Comparison of ENCODE assay signal across 8 cellular contexts in the genomic region with DNA sequence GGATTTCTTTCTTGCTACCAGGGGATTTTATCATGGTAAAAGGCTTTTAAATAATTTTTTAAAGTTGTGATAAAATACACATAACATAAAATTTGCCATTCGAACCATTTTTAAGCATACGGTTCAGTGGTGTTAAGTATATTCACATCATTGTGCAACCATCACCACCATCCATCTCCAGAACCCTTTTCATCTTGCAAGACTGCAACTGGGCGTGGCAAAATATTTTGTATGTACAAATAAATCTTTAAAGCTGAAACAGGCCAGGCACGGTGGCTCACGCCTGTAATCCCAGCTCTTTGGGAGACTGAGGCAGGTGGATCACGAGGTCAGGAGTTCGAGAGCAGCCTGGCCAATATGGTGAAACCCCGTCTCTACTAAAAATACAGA.
DNase-seq lines count a peak whose midpoint lies in the region; ATAC-seq, FAIRE-seq and TF ChIP-seq lines count a peak whose summit lies in the region.
"Not testable (repeated sequence)": the region's sequence is repeated elsewhere in the genome, so short reads cannot be mapped to it uniquely, and the experiment has no call there.

No MANE protein-coding gene starts in this region.

- H3K56ac ChIP-seq in IMR-90 (ENCODE audit: extremely low read depth, insufficient read depth, low read length), result not testable (repeated sequence)

- H4K5ac ChIP-seq in IMR-90 (ENCODE audit: low read depth, low read length), result not testable (repeated sequence)

- H3K79me2 ChIP-seq in HepG2 (ENCODE audit: insufficient read depth, low read length), result not testable (repeated sequence)

- not testable (repeated sequence) for FAIRE-seq in A549 (lab: Jason Lieb, UNC); HepG2 (lab: Jason Lieb, UNC)

- CTCF ChIA-PET in A549 (lab: Yijun Ruan, JAX) (interaction anchor here (1.2 kb wide), 1 partner anchor 143 kb away, joined by 3 read pairs; no protein-coding TSS in a partner anchor), IMR-90 (lab: Yijun Ruan, JAX) (interaction anchor here (0.7 kb wide), 1 partner anchor 122 kb away, joined by 3 read pairs; no protein-coding TSS in a partner anchor)
- CTCF ChIA-PET in HepG2 (lab: Yijun Ruan, JAX; ENCODE audit: low intra/inter-chr PET ratio, low total read pairs), result not testable (repeated sequence)

- DNase-seq in A549 (ENCODE audit: low read depth in 1 of 2, low spot score in 1 of 2), result peak in 1 of 2 experiments; percentile 80
- not testable (repeated sequence) for DNase-seq in IMR-90; SJCRH30; body of pancreas; epithelial cell of prostate (ENCODE audit: low read depth, low spot score); HepG2 (ENCODE audit: low spot score); upper lobe of left lung

- H2BK120ac ChIP-seq in IMR-90 (ENCODE audit: low read depth, low read length), result not testable (repeated sequence)

- peaks cover 40% of the 10 kb centered on the region for H3K4me1 ChIP-seq in A549
- H3K4me1 ChIP-seq in IMR-90 (ENCODE audit: control insufficient read depth, insufficient read depth, low read length); body of pancreas: not testable (repeated sequence)
- peaks cover 23% of the 10 kb centered on the region for H3K4me1 ChIP-seq in SJCRH30
- peaks cover 16% of the 10 kb centered on the region for H3K4me1 ChIP-seq in HepG2 (ENCODE audit: insufficient read depth, low read length)
- peaks cover 43 to 47% of the 10 kb centered on the region in 2 experiments for H3K4me1 ChIP-seq in neutrophil (ENCODE audit: control insufficient read depth in 1 of 2, insufficient read depth in 1 of 2, low read depth in 1 of 2, low read length in 1 of 2)
- H3K4me1 ChIP-seq in upper lobe of left lung, result peaks cover 0 to 14% (median 3%) of the 10 kb centered on the region in 4 donors

- H3K4ac ChIP-seq in IMR-90 (ENCODE audit: low read depth, low read length), result peak overlapping the region; percentile 71

- intact Hi-C loops in IMR-90 (cut with micrococcal nuclease); body of pancreas (cut with DNase I); HepG2 (cut with micrococcal nuclease; ENCODE audit: unreplicated experiment): not testable (repeated sequence)

- not testable (repeated sequence) for H2AK9ac ChIP-seq in IMR-90 (replicated peaks; ENCODE audit: low read depth, low read length, poor library complexity)

- POLR2A ChIA-PET in A549 (lab: Yijun Ruan, JAX), result interaction anchor here (0.5 to 3.2 kb wide), 6 partner anchors 27 to 193 kb away, joined by 3 to 22 read pairs (median 4); partner anchors contain the start of gene SOX4
- POLR2A ChIA-PET in IMR-90 (lab: Charles Lee; ENCODE audit: unreplicated experiment); HepG2 (lab: Yijun Ruan, JAX): not testable (repeated sequence)

- not testable (repeated sequence) for TF ChIP-seq RAD21 in A549 (conservative IDR thresholded peaks at IDR 0.05 in 1 of 2, IDR thresholded peaks at IDR 0.05 in 1 of 2); IMR-90 (IDR thresholded peaks at IDR 0.05; ENCODE audit: low read length); HepG2 (CRISPR knock-in tag; IDR thresholded peaks at IDR 0.05)

- not testable (repeated sequence) for H2AK5ac ChIP-seq in IMR-90 (ENCODE audit: low read depth, low read length)

- H3K27me3 ChIP-seq in IMR-90 (ENCODE audit: control insufficient read depth, insufficient read depth, low read length); SJCRH30; body of pancreas; HepG2 (ENCODE audit: control insufficient read depth in 1 of 2, insufficient read depth in 2 of 2, low read length in 2 of 2); neutrophil; upper lobe of left lung: not testable (repeated sequence)

- not testable (repeated sequence) for H2BK5ac ChIP-seq in IMR-90 (ENCODE audit: low read depth, low read length, poor library complexity, severe bottlenecking)

- in situ Hi-C loops in IMR-90 (cut with MboI; ENCODE audit: low sequenced_read_pairs); HepG2 (cut with HindIII; ENCODE audit: extremely low pct_ligation_motif_present, low pct_unique_long_range_greater_than_20kb): not testable (repeated sequence)

- H4K8ac ChIP-seq in IMR-90 (ENCODE audit: low read depth in 2 of 2, low read length in 2 of 2), result peak overlapping the region in 1 of 2 experiments; percentile 22; a peak in 1 of 4 replicates

- not testable (repeated sequence) for H4K91ac ChIP-seq in IMR-90 (ENCODE audit: insufficient read depth, low read depth, low read length)

- not testable (repeated sequence) for TF ChIP-seq POLR2A in A549 (IDR thresholded peaks at IDR 0.05; ENCODE audit: low read length); IMR-90 (IDR thresholded peaks at IDR 0.05; ENCODE audit: low read depth, low read length); body of pancreas (IDR thresholded peaks at IDR 0.05); HepG2 (IDR thresholded peaks at IDR 0.05; ENCODE audit: insufficient read depth in 1 of 2, low read depth in 2 of 2, low read length in 2 of 2); upper lobe of left lung (IDR thresholded peaks at IDR 0.05)

- H3K27ac ChIP-seq in A549 (peak overlapping the region; percentile 76 to 87), SJCRH30 (peak overlapping the region; percentile 34; the same call in 1 of the 2 replicates), body of pancreas (peak overlapping the region; percentile 4 to 69 (median 61)), epithelial cell of prostate (peak overlapping the region; percentile 34), neutrophil (peak overlapping the region; percentile 3), upper lobe of left lung (peak overlapping the region in 2 of 4 donors; percentile 18 to 36)
- not testable (repeated sequence) for H3K27ac ChIP-seq in IMR-90 (ENCODE audit: insufficient read depth, low read length); HepG2 (ENCODE audit: extremely low read length, insufficient read depth, low read length)

- not testable (repeated sequence) for H3K18ac ChIP-seq in IMR-90 (ENCODE audit: low read depth, low read length)

- dilution Hi-C loops in IMR-90 (cut with HindIII; ENCODE audit: low sequenced_read_pairs, unreplicated experiment), result not testable (repeated sequence)

- not testable (repeated sequence) for H3K9me1 ChIP-seq in IMR-90 (ENCODE audit: insufficient read depth, low read length)

- not testable (repeated sequence) for H3K9me3 ChIP-seq in A549; IMR-90 (ENCODE audit: control insufficient read depth, insufficient read depth, low read length); SJCRH30 (replicated peaks); body of pancreas; HepG2 (ENCODE audit: low read length); neutrophil; upper lobe of left lung

- H3K4me2 ChIP-seq in A549, result peak overlapping the region; percentile 54
- not testable (repeated sequence) for H3K4me2 ChIP-seq in IMR-90 (ENCODE audit: low read depth, low read length); HepG2 (ENCODE audit: low read depth, low read length)

- H3K23ac ChIP-seq in IMR-90 (ENCODE audit: low read depth, low read length), result not testable (repeated sequence)

- ATAC-seq in A549 (peak; percentile 51 to 69; a peak in 5 of 6 replicates), upper lobe of left lung (ENCODE audit: low FRiP score in 2 of 2) (peak; percentile 24 to 26)
- not testable (repeated sequence) for ATAC-seq in IMR-90 (ENCODE audit: low read depth); body of pancreas; HepG2

- H4K20me1 ChIP-seq in IMR-90 (ENCODE audit: insufficient read depth, low read length); HepG2 (ENCODE audit: insufficient read depth, low read length): not testable (repeated sequence)

- H3K36me3 ChIP-seq in IMR-90 (ENCODE audit: control insufficient read depth, insufficient read depth, low read length); SJCRH30; body of pancreas (replicated peaks in 1 of 2; ENCODE audit: insufficient read depth in 1 of 2, low read depth in 2 of 2); HepG2 (replicated peaks in 1 of 2; ENCODE audit: control insufficient read depth in 1 of 2, insufficient read depth in 2 of 2, low read length in 2 of 2); neutrophil; upper lobe of left lung: not testable (repeated sequence)

- H2BK15ac ChIP-seq in IMR-90 (ENCODE audit: low read depth, low read length), result not testable (repeated sequence)

- H3K9ac ChIP-seq in IMR-90 (ENCODE audit: low read depth, low read length); HepG2 (ENCODE audit: insufficient read depth, low read depth, low read length): not testable (repeated sequence)

- not testable (repeated sequence) for TF ChIP-seq CTCF in A549 (IDR thresholded peaks at IDR 0.05); IMR-90 (conservative IDR thresholded peaks at IDR 0.05; ENCODE audit: low read depth, low read length); body of pancreas (IDR thresholded peaks at IDR 0.05); HepG2 (CRISPR knock-in tag; IDR thresholded peaks at IDR 0.05); neutrophil (IDR thresholded peaks at IDR 0.05); upper lobe of left lung (IDR thresholded peaks at IDR 0.05)

- 0 out of 3 replicates have a peak overlapping the region, but pooled peaks have one; percentile 8 for H3K4me3 ChIP-seq in A549
- not testable (repeated sequence) for H3K4me3 ChIP-seq in IMR-90 (ENCODE audit: insufficient read depth, low read depth, low read length); SJCRH30; body of pancreas; HepG2 (replicated peaks in 1 of 3; ENCODE audit: insufficient read depth in 1 of 3, low read depth in 2 of 3, low read length in 3 of 3); neutrophil (ENCODE audit: low read depth in 1 of 2, low read length in 1 of 2); upper lobe of left lung

- H2AFZ ChIP-seq in IMR-90 (replicated peaks; ENCODE audit: low read length, poor library complexity); HepG2 (ENCODE audit: low read length): not testable (repeated sequence)

- TF ChIP-seq EP300 in A549 (IDR thresholded peaks at IDR 0.05); HepG2 (IDR thresholded peaks at IDR 0.05; ENCODE audit: low read depth in 2 of 2, low read length in 2 of 2); HepG2 (CRISPR knock-in tag; IDR thresholded peaks at IDR 0.05; ENCODE audit: borderline replicate concordance); upper lobe of left lung (IDR thresholded peaks at IDR 0.05): not testable (repeated sequence)

- 3% methylated on average over 8 of the region's 8 CpGs for WGBS in A549 (ENCODE audit: missing lambda C conversion rate)
- WGBS in IMR-90 (ENCODE audit: extremely low coverage in 2 of 2, insufficient read length in 1 of 2), 2 experiments, result no CpG with 5 or more reads among the region's 8 CpGs
- 59 to 62% methylated on average over 8 of the region's 8 CpGs for WGBS in body of pancreas, 2 donors
- WGBS in HepG2 (ENCODE audit: low lambda C conversion rate), result 6% methylated on average over 8 of the region's 8 CpGs
- 64 to 74% methylated on average over 8 of the region's 8 CpGs for WGBS in upper lobe of left lung, 2 donors

- not testable (repeated sequence) for BruUV-seq in IMR-90 (replicated peaks; lab: Mats Ljungman, UMichigan); HepG2 (replicated peaks; lab: Mats Ljungman, UMichigan)

- H2BK20ac ChIP-seq in IMR-90 (ENCODE audit: low read depth, low read length), result not testable (repeated sequence)

- peak overlapping the region; percentile 13 for H3K14ac ChIP-seq in IMR-90 (replicated peaks; ENCODE audit: low read depth, low read length)

- not testable (repeated sequence) for H3K79me1 ChIP-seq in IMR-90 (ENCODE audit: low read depth in 1 of 2, low read length in 2 of 2)
